Comparison of ENCODE assay signal across 10 cellular contexts in genomic region chr12:21084753-21085152, GRCh38. TPM values are rescaled to one million over a fixed set of nuclear protein-coding genes. Genes with fewer than 3 reads are reported as not detected.
"Had no signal": no experiment of that assay in that cellular context is flagged by ENCODE, and none has a peak within 500 bp of the region (broad histone marks: within the 10 kb centered on the region; RNA-seq: fewer than 3 reads in every experiment).

No MANE protein-coding gene starts in this region.

RNA-seq across cellular contexts. Expression of gene SLCO1B1, which starts 46.2 kb away (rescaled TPM):
- total RNA-seq: OCI-LY7, PC-3, Peyer's patch, Right ventricle myocardium inferior, Right ventricle myocardium superior, RPMI7951, SJCRH30, SJSA1, SK-MEL-5 had no signal
- polyA plus RNA-seq: SK-N-SH had no signal
